In the genomic region with DNA sequence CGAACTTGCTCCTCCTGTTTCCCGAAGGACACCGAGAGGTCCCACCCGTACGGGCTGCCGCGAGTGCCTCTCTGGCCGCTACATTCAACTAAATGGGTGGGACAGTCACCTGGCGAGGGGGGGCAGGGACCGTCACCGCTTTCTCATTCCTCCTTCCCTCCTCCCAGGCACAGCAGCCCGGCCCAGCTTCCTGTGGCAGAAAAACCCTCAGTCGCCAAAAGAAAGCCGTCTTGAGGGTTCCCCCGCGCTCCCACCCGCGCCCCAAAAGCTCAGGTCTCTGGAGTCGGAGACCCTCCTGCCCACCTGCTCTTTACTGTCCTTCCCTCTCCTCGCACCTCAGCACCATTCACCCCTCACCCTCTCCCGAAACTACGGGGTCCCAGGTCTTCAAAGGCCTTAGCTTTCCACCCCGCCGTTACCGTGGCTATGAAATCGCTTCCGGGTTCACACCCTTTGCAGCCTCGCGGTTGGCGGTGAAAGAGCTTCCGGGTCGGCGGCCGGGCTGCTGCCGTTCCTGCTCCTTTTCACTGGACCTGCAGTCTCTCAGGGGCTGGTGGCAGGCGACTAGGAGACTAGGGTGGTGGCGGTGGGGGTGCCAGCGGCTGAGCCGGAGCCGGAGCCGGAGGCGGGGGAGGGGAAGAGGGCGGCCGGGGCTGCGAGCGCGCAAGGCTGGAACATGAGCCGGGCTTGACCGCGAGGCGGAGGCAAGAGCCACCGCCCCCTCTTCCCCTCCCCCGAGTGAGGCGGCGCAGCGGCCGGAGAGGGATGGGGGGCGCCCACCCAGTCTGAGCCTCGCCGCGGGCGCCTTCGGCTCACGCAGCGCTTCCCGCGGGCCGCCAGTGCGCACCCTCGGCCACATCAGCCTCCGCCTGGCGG, we compare ENCODE assay signal across 8 cellular contexts. TPM values are rescaled to one million over a fixed set of nuclear protein-coding genes. Genes with fewer than 3 reads are reported as not detected.
DNase-seq lines count a peak whose midpoint lies in the region; ATAC-seq and TF ChIP-seq lines count a peak whose summit lies in the region.

Gene ANKIB1, plus strand, starts transcription at position 488 of the 876 bp plus-strand sequence. CDS start 49,005 bp downstream, outside the sequence.
Gene KRIT1, minus strand, starts transcription at position 428 of the 876 bp plus-strand sequence. CDS start 3,779 bp downstream, outside the sequence.

- peak within 1 kb of the TSS; percentile 95 for H3K4me2 ChIP-seq in GM23248 (ENCODE audit: unreplicated experiment)
- peak within 1 kb of the TSS; percentile 94 for H3K4me2 ChIP-seq in fibroblast of lung (ENCODE audit: extremely low read depth, insufficient read depth, low read length)

- peak in 1 of 2 donors; percentile 7 for TF ChIP-seq CTCF in fibroblast of lung (conservative IDR thresholded peaks at IDR 0.05 in 1 of 2, IDR thresholded peaks at IDR 0.05 in 1 of 2; ENCODE audit: low read depth in 1 of 2, low read length in 2 of 2)

- peaks cover under 1% of the 10 kb centered on the region; the same call in 1 of the 2 replicates for H3F3A ChIP-seq in GM23248 (ENCODE audit: insufficient read depth)

- H3K9me2 ChIP-seq in GM23248 (ENCODE audit: insufficient read depth) = no peaks in the 10 kb centered on the region

- no peaks in the 10 kb centered on the region for H3K27me3 Mint-ChIP-seq in naive thymus-derived CD8-positive, alpha-beta T cell

- H3K27ac ChIP-seq in GM23248 = peak within 1 kb of the TSS; percentile 81
- peak within 1 kb of the TSS; percentile 76 for H3K27ac ChIP-seq in fibroblast of lung (ENCODE audit: insufficient read depth, low read length)

- in situ Hi-C loops in GM23248 (cut with MboI) = no loop called here

- H3K9me3 ChIP-seq in GM23248 (ENCODE audit: low read depth) (no peaks in the 10 kb centered on the region), fibroblast of lung (ENCODE audit: control insufficient read depth, insufficient read depth, low read depth, low read length) (no peaks in the 10 kb centered on the region)

- H3K9me3 Mint-ChIP-seq in naive thymus-derived CD8-positive, alpha-beta T cell = no peaks in the 10 kb centered on the region

- peak within 1 kb of the TSS; percentile 93 to 99 (median 98) for H3K4me3 Mint-ChIP-seq in naive thymus-derived CD8-positive, alpha-beta T cell

- no peaks in the 10 kb centered on the region for H3K27me3 ChIP-seq in GM23248 (replicated peaks; ENCODE audit: insufficient read depth)
- H3K27me3 ChIP-seq in fibroblast of lung (ENCODE audit: control insufficient read depth, insufficient read depth, low read length) = no peaks in the 10 kb centered on the region

- H3K9ac ChIP-seq in GM23248 (peak within 1 kb of the TSS; percentile 92), fibroblast of lung (ENCODE audit: insufficient read depth, low read length) (peak within 1 kb of the TSS; percentile 87)

- H4K20me1 ChIP-seq in GM23248 (ENCODE audit: insufficient read depth) (no peaks in the 10 kb centered on the region), fibroblast of lung (ENCODE audit: control insufficient read depth, extremely low read depth, insufficient read depth, low read length) (no peaks in the 10 kb centered on the region)

- peak within 1 kb of the TSS; percentile 98 to 100 (median 99) for H3K27ac Mint-ChIP-seq in naive thymus-derived CD8-positive, alpha-beta T cell

- peaks cover 20 to 59% (median 45%) of the 10 kb centered on the region in 4 donors for H3K4me1 Mint-ChIP-seq in naive thymus-derived CD8-positive, alpha-beta T cell

- POLR2A ChIA-PET in naive thymus-derived CD8-positive, alpha-beta T cell (lab: Charles Lee) = interaction anchor here (0.6 to 3.5 kb wide), 10 partner anchors 66 to 872 kb away, joined by 3 to 27 read pairs (median 5); partner anchors contain the start of genes AKAP9, CYP51A1, GATAD1 and LRRD1

- H3K36me3 Mint-ChIP-seq in naive thymus-derived CD8-positive, alpha-beta T cell = peaks cover 0 to 17% (median 6%) of the 10 kb centered on the region in 3 donors

- peaks cover 13% of the 10 kb centered on the region for H3K36me3 ChIP-seq in GM23248 (ENCODE audit: low read depth)
- peaks cover 2% of the 10 kb centered on the region for H3K36me3 ChIP-seq in fibroblast of lung (ENCODE audit: control insufficient read depth, insufficient read depth, low read length)

- DNase-seq in Daoy (ENCODE audit: low read depth) (peak; percentile 87), GM23248 (peak; percentile 92), Kasumi-1 (lab: John Stamatoyannopoulos, UW) (peak; percentile 89 to 90), RPMI7951 (ENCODE audit: low read depth) (peak; percentile 85), fibroblast of lung (ENCODE audit: low read depth in 2 of 2) (peak; percentile 76 to 78)
- DNase-seq in activated T-helper 1 cell treated with anti-CD3 and anti-CD28 coated beads, Interleukin-2, amount 50 U/mL, for 16 hours (ENCODE audit: low read depth in 1 of 2, low spot score in 1 of 2) = peak; percentile 72 to 79
- DNase-seq in naive thymus-derived CD8-positive, alpha-beta T cell = peak; percentile 77 to 94 (median 85)
- DNase-seq in stimulated activated naive CD8-positive, alpha-beta T cell treated with anti-CD3 and anti-CD28 coated beads, Interleukin-15, Interleukin-2, amounts not matched to agents 100 U/mL and 50 U/mL, for 24 hours = peak; percentile 87

- 0 to 1% methylated on average over 32 to 52 of the region's 72 CpGs for WGBS in GM23248 (ENCODE audit: low coverage in 1 of 2, low lambda C conversion rate in 2 of 2, missing lambda C conversion rate in 2 of 2), 2 experiments

- H3K4me3 ChIP-seq in GM23248 = peak within 1 kb of the TSS; percentile 91
- peak within 1 kb of the TSS; percentile 92 to 99 (median 94) for H3K4me3 ChIP-seq in fibroblast of lung (replicated peaks in 1 of 4; ENCODE audit: control extremely low read depth in 1 of 4, insufficient read depth in 1 of 4, low read depth in 3 of 4, low read length in 4 of 4)

- H3K4me1 ChIP-seq in GM23248 (ENCODE audit: insufficient read depth) = peaks cover 25% of the 10 kb centered on the region
- peaks cover 4% of the 10 kb centered on the region for H3K4me1 ChIP-seq in fibroblast of lung (ENCODE audit: control insufficient read depth, extremely low read depth, insufficient read depth, low read length)

- ATAC-seq in naive thymus-derived CD8-positive, alpha-beta T cell = peak; percentile 81 to 85
- peak; percentile 85 for ATAC-seq in stimulated activated naive CD8-positive, alpha-beta T cell treated with anti-CD3 and anti-CD28 coated beads, Interleukin-15, Interleukin-2, amounts not matched to agents 100 U/mL and 50 U/mL, for 24 hours

- H3K79me2 ChIP-seq in GM23248 (ENCODE audit: insufficient read depth) (peaks cover 97% of the 10 kb centered on the region), fibroblast of lung (ENCODE audit: control insufficient read depth, insufficient read depth, low read length) (peaks cover 59% of the 10 kb centered on the region)

- H2AFZ ChIP-seq in GM23248 = peak within 1 kb of the TSS; percentile 92
- H2AFZ ChIP-seq in fibroblast of lung (ENCODE audit: low read length) = peak within 1 kb of the TSS; percentile 99

RNA-seq across cellular contexts. Expression of gene ANKIB1, which starts in this region (rescaled TPM):
- 21.3 and 30.8 TPM in 2 replicates for total RNA-seq in Daoy (2014; rRNA removed; shearing (Covaris generic))
- total RNA-seq in GM23248 (2014; rRNA removed; shearing (Covaris generic)) = 36.7 and 43.1 TPM in 2 replicates
- polyA plus RNA-seq in GM23248 (2016; fragmentation: Nextera tagmentation; extraction: Ambion mirVana) = 12.6 and 12.9 TPM in 2 replicates
- total RNA-seq in RPMI7951 (2014; rRNA removed; shearing (Covaris generic)) = 36.6 and 50.7 TPM in 2 replicates
- 50.6 and 60.4 TPM in 2 replicates for total RNA-seq in fibroblast of lung
- 38.1 and 53.4 TPM in 2 replicates for polyA plus RNA-seq in fibroblast of lung
- polyA plus RNA-seq in fibroblast of lung (2012) = 21.3 and 30.3 TPM in 2 replicates
- polyA minus RNA-seq in fibroblast of lung (ENCODE audit: low replicate concordance) = 58.4 and 61.1 TPM in 2 replicates
- 10 to 100 TPM; 75.8 to 91.0 TPM for total RNA-seq in naive thymus-derived CD8-positive, alpha-beta T cell
- polyA plus RNA-seq in naive thymus-derived CD8-positive, alpha-beta T cell = 10 to 100 TPM in 1 of 3 donors, 1 to 10 TPM in 2; 5.1 to 12.7 (median 9.8) TPM

RNA-seq across cellular contexts. Expression of gene KRIT1, which starts in this region (rescaled TPM):
- total RNA-seq in Daoy (2014; rRNA removed; shearing (Covaris generic)) = 18.8 and 26.8 TPM in 2 replicates
- total RNA-seq in GM23248 (2014; rRNA removed; shearing (Covaris generic)) = 29.5 and 61.8 TPM in 2 replicates
- polyA plus RNA-seq in GM23248 (2016; fragmentation: Nextera tagmentation; extraction: Ambion mirVana) = 18.0 and 29.7 TPM in 2 replicates
- 37.5 and 54.1 TPM in 2 replicates for total RNA-seq in RPMI7951 (2014; rRNA removed; shearing (Covaris generic))
- 45.7 and 53.0 TPM in 2 replicates for total RNA-seq in fibroblast of lung
- 37.9 and 52.3 TPM in 2 replicates for polyA plus RNA-seq in fibroblast of lung
- polyA plus RNA-seq in fibroblast of lung (2012) = 15.0 and 19.1 TPM in 2 replicates
- polyA minus RNA-seq in fibroblast of lung (ENCODE audit: low replicate concordance) = 18.8 and 31.1 TPM in 2 replicates
- total RNA-seq in naive thymus-derived CD8-positive, alpha-beta T cell = 10 to 100 TPM; 67.3 to 67.8 TPM
- 10 to 100 TPM; 11.2 to 20.1 (median 17.6) TPM for polyA plus RNA-seq in naive thymus-derived CD8-positive, alpha-beta T cell

Comparison
In these comparisons a context has a peak if more than half of its experiments do, and no peak if none do; other contexts are left out.
1. Peak in every context shown above with its lines: DNase-seq, ATAC-seq, H3K4me3 ChIP-seq and H3K27ac ChIP-seq.